Comparison of ENCODE assay signal across 8 cellular contexts in genomic region chr21:16193758-16194606, GRCh38.
DNase-seq lines count a peak whose midpoint lies in the region; ATAC-seq, FAIRE-seq and TF ChIP-seq lines count a peak whose summit lies in the region.

No MANE protein-coding gene starts in this region.

- WGBS in A549 (ENCODE audit: missing lambda C conversion rate), result 0% methylated on average over 9 of the region's 9 CpGs
- WGBS in adrenal gland, 4 donors, result 6 to 10% (median 7%) methylated on average over 9 of the region's 9 CpGs

- peak; percentile 30; the same call in 2 of the 3 replicates for TF ChIP-seq CTCF in A549 (IDR thresholded peaks at IDR 0.05)
- peak in 2 of 6 experiments; percentile 6 to 7 for TF ChIP-seq CTCF in adrenal gland (IDR thresholded peaks at IDR 0.05)

- ATAC-seq in A549 (peak; percentile 94 to 95), GM18868 (IDR thresholded peaks at IDR 0.05; ENCODE audit: unreplicated experiment) (peak; percentile 78), left cardiac atrium (peak; percentile 83 to 88)

- DNase-seq in A549 (ENCODE audit: low read depth in 1 of 2, low spot score in 1 of 2) (peak; percentile 4 to 81), adrenal gland (peak; percentile 62 to 78 (median 72)), left cardiac atrium (peak; percentile 61), posterior cingulate gyrus (peak; percentile 40 to 95 (median 71))
- DNase-seq in activated T-helper 2 cell treated with anti-CD3 and anti-CD28 coated beads, Interferon-gamma antibody, Interleukin-2, Interleukin-4, amounts not matched to agents 10 μg/mL and 5 μg/mL and 100 μg/mL, durations not matched to agents 14 hours and 24 hours and 36 hours (ENCODE audit: low spot score), result no peak
- no peak for DNase-seq in stimulated activated CD8-positive, alpha-beta memory T cell treated with anti-CD3 and anti-CD28 coated beads, Interleukin-4, amount 100 ng/mL, for 48 hours

- H3K4me1 ChIP-seq in A549 (peaks cover 20% of the 10 kb centered on the region), HUES6 (ENCODE audit: control insufficient read depth, insufficient read depth, low read length) (peaks cover 16% of the 10 kb centered on the region), adrenal gland (replicated peaks in 1 of 2) (peaks cover 7 to 9% of the 10 kb centered on the region in 2 donors)

- peak overlapping the region; percentile 20 for H3K9ac ChIP-seq in HUES6 (ENCODE audit: low read length)

- TF ChIP-seq EP300 in A549 (IDR thresholded peaks at IDR 0.05), result no peak

- H3K27me3 Mint-ChIP-seq in activated T-helper 2 cell treated with anti-CD3 and anti-CD28 coated beads, Interferon-gamma antibody, Interleukin-2, Interleukin-4, amounts not matched to agents 10 μg/mL and 5 μg/mL and 100 μg/mL, durations not matched to agents 14 hours and 24 hours and 36 hours (ENCODE audit: low read depth), result peaks cover 6% of the 10 kb centered on the region

- POLR2A ChIA-PET in A549 (lab: Yijun Ruan, JAX), result interaction anchor here (0.6 to 1.1 kb wide), 8 partner anchors 14 to 383 kb away, joined by 3 to 11 read pairs (median 3); no protein-coding TSS in a partner anchor

- H3K9me3 ChIP-seq in A549, result no peaks in the 10 kb centered on the region
- peaks cover 4% of the 10 kb centered on the region; the same call in 1 of the 2 replicates for H3K9me3 ChIP-seq in HUES6 (ENCODE audit: control insufficient read depth, insufficient read depth, low read depth, low read length)
- H3K9me3 ChIP-seq in adrenal gland (replicated peaks in 1 of 3), result no peaks in the 10 kb centered on the region

- CTCF ChIA-PET in A549 (lab: Yijun Ruan, JAX), result interaction anchor here (0.8 to 0.9 kb wide), 2 partner anchors 111 to 136 kb away, joined by 3 to 4 read pairs; no protein-coding TSS in a partner anchor

- TF ChIP-seq POLR2A in A549 (IDR thresholded peaks at IDR 0.05; ENCODE audit: low read length) (no peak), adrenal gland (IDR thresholded peaks at IDR 0.05) (peak in 1 of 2 donors; percentile 36)

- H3K27ac Mint-ChIP-seq in activated T-helper 2 cell treated with anti-CD3 and anti-CD28 coated beads, Interferon-gamma antibody, Interleukin-2, Interleukin-4, amounts not matched to agents 10 μg/mL and 5 μg/mL and 100 μg/mL, durations not matched to agents 14 hours and 24 hours and 36 hours, result no peak overlapping the region

- H3K36me3 ChIP-seq in HUES6 (ENCODE audit: control insufficient read depth, insufficient read depth, low read length), result no peaks in the 10 kb centered on the region
- H3K36me3 ChIP-seq in adrenal gland (replicated peaks in 1 of 2), result no peaks in the 10 kb centered on the region

- peak overlapping the region; percentile 78 for H3K4me2 ChIP-seq in A549

- intact Hi-C loops in adrenal gland (cut with DNase I), result no loop called here
- intact Hi-C loops in left cardiac atrium (cut with DNase I), result loop anchor here in 1 of 2 donors (10.0 kb wide), 1 partner anchor 109 kb away; no protein-coding TSS in a partner anchor
- intact Hi-C loops in posterior cingulate gyrus (cut with DNase I), result loop anchor here (10.0 kb wide), 2 partner anchors 111 to 141 kb away; no protein-coding TSS in a partner anchor
- intact Hi-C loops in activated T-helper 2 cell treated with anti-CD3 and anti-CD28 coated beads, Interferon-gamma antibody, Interleukin-2, Interleukin-4, amounts not matched to agents 10 μg/mL and 5 μg/mL and 100 μg/mL, durations not matched to agents 14 hours and 24 hours and 36 hours (cut with micrococcal nuclease), result no loop called here

- H3K36me3 Mint-ChIP-seq in activated T-helper 2 cell treated with anti-CD3 and anti-CD28 coated beads, Interferon-gamma antibody, Interleukin-2, Interleukin-4, amounts not matched to agents 10 μg/mL and 5 μg/mL and 100 μg/mL, durations not matched to agents 14 hours and 24 hours and 36 hours (ENCODE audit: low read depth), result no peaks in the 10 kb centered on the region

- FAIRE-seq in A549 (lab: Jason Lieb, UNC), result no peak

- peaks cover 7% of the 10 kb centered on the region for H3K4me1 Mint-ChIP-seq in activated T-helper 2 cell treated with anti-CD3 and anti-CD28 coated beads, Interferon-gamma antibody, Interleukin-2, Interleukin-4, amounts not matched to agents 10 μg/mL and 5 μg/mL and 100 μg/mL, durations not matched to agents 14 hours and 24 hours and 36 hours (ENCODE audit: low read depth)

- H3K4me3 Mint-ChIP-seq in activated T-helper 2 cell treated with anti-CD3 and anti-CD28 coated beads, Interferon-gamma antibody, Interleukin-2, Interleukin-4, amounts not matched to agents 10 μg/mL and 5 μg/mL and 100 μg/mL, durations not matched to agents 14 hours and 24 hours and 36 hours (ENCODE audit: low read depth), result no peak overlapping the region

- no peaks in the 10 kb centered on the region for H3K9me3 Mint-ChIP-seq in activated T-helper 2 cell treated with anti-CD3 and anti-CD28 coated beads, Interferon-gamma antibody, Interleukin-2, Interleukin-4, amounts not matched to agents 10 μg/mL and 5 μg/mL and 100 μg/mL, durations not matched to agents 14 hours and 24 hours and 36 hours

- H3K27me3 ChIP-seq in HUES6 (ENCODE audit: control insufficient read depth, insufficient read depth, low read length), result no peaks in the 10 kb centered on the region
- H3K27me3 ChIP-seq in adrenal gland, result no peaks in the 10 kb centered on the region

- H3K27ac ChIP-seq in A549 (peak overlapping the region; percentile 86 to 94), HUES6 (ENCODE audit: low read depth, low read length) (peak overlapping the region; percentile 10; the same call in 1 of the 2 replicates), adrenal gland (peak overlapping the region; percentile 66 to 89 (median 84))

- peak in 1 of 2 experiments; percentile 44; a peak in 1 of 5 replicates for TF ChIP-seq RAD21 in A549 (conservative IDR thresholded peaks at IDR 0.05 in 1 of 2, IDR thresholded peaks at IDR 0.05 in 1 of 2)

- H3K4me3 ChIP-seq in A549 (peak overlapping the region; percentile 51), HUES6 (ENCODE audit: low read depth, low read length) (peak overlapping the region; percentile 32), adrenal gland (peak overlapping the region in 3 of 4 donors; percentile 29 to 71 (median 56))

TF ChIP-seq in A549, 52 proteins besides CTCF, POLR2A, EP300 and RAD21:
- TF ChIP-seq ZFP36 (IDR thresholded peaks at IDR 0.05; ENCODE audit: borderline replicate concordance, partially characterized antibody) (no peak), SMC3 (IDR thresholded peaks at IDR 0.05) (peak; percentile 32; the same call in 1 of the 3 replicates)

Comparison
In these comparisons a context has a peak if more than half of its experiments do, and no peak if none do; other contexts are left out.
1. DNase-seq: peak in A549 (2 of 2), adrenal gland (7 of 7), left cardiac atrium (single experiment) and posterior cingulate gyrus (10 of 10); none in activated T-helper 2 cell treated with anti-CD3 and anti-CD28 coated beads, Interferon-gamma antibody, Interleukin-2, Interleukin-4, amounts not matched to agents 10 μg/mL and 5 μg/mL and 100 μg/mL, durations not matched to agents 14 hours and 24 hours and 36 hours (single experiment) and stimulated activated CD8-positive, alpha-beta memory T cell treated with anti-CD3 and anti-CD28 coated beads, Interleukin-4, amount 100 ng/mL, for 48 hours (single experiment).
2. H3K27ac ChIP-seq: peak in every context shown above with its lines; median percentile 90 in A549; 84 in adrenal gland; 10 in HUES6.
3. Peak in every context shown above with its lines, with median percentiles within 50 percentile points of each other: ATAC-seq and H3K4me3 ChIP-seq.